13 cellular contexts compared by ENCODE assay signal in the genomic region with DNA sequence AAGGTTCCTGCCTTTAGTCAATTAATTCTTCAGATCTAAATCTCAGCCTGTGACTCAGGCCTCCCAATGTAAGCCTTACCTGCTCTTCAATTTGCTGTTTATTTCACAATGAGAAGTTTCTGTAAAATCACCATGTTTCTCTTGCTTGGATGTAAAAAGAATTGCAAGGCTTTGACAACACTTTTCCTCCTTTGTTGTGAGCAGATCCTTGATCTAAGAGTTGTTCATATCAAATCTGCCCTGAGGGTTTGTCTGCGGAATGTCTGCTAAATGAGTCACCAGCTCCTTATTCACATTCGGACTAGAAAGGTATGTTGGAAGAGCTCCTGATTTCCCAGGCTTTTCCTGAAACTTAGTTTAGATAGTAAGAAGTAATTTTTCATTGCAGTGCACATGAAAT.
A peak's percentile ranks its signal among the peaks of the same experiment; 100 is the strongest.
DNase-seq lines count a peak whose midpoint lies in the region; ATAC-seq, FAIRE-seq and TF ChIP-seq lines count a peak whose summit lies in the region.
"Had no signal": no experiment of that assay in that cellular context is flagged by ENCODE, and none has a peak within 500 bp of the region (broad histone marks: within the 10 kb centered on the region; RNA-seq: fewer than 3 reads in every experiment).

No MANE protein-coding gene starts in this region.

- no peak overlapping the region for H3K4me3 ChIP-seq in fibroblast of the aortic adventitia (ENCODE audit: low read depth, low read length)
- H3K4me3 ChIP-seq in retinal pigment epithelial cell (ENCODE audit: low read length): no peak overlapping the region
- H3K4me3 ChIP-seq: esophagus muscularis mucosa had no signal

- DNase-seq in H54 (ENCODE audit: insufficient read length, low spot score): no peak
- peak; percentile 94 for DNase-seq in fibroblast of the aortic adventitia (ENCODE audit: low read depth)
- DNase-seq in retinal pigment epithelial cell (ENCODE audit: low read depth): peak; percentile 64
- no peak for DNase-seq in GM13977 (ENCODE audit: low spot score)
- DNase-seq in cortex of kidney (lab: John Stamatoyannopoulos, UW): no peak
- no peak for DNase-seq in left lobe of liver (ENCODE audit: low spot score)
- DNase-seq: activated CD4-positive, alpha-beta T cell treated with anti-CD3 and anti-CD28 coated beads, Interleukin-2, amount 50 U/mL, for 1 hour; NCI-H1930 had no signal

- TF ChIP-seq POLR2A in H54 (IDR thresholded peaks at IDR 0.05; ENCODE audit: low read depth, low read length): no peak

- FAIRE-seq in H54 (lab: Jason Lieb, UNC): peak; percentile 97

- in situ Hi-C loops in GM13977 (cut with MboI; ENCODE audit: low pct_unique_long_range_greater_than_20kb, low sequenced_read_pairs, unreplicated experiment): no loop called here

- no peak for TF ChIP-seq CTCF in fibroblast of the aortic adventitia (IDR thresholded peaks at IDR 0.05; ENCODE audit: insufficient read depth, low read length)
- no peak for TF ChIP-seq CTCF in retinal pigment epithelial cell (conservative IDR thresholded peaks at IDR 0.05; ENCODE audit: low read depth, low read length)
- no peak for TF ChIP-seq CTCF in GM13977 (IDR thresholded peaks at IDR 0.05; ENCODE audit: extremely low read depth, insufficient read depth, missing control alignments)

- peak; percentile 96 for ATAC-seq in SK-N-SH treated with all-trans-retinoic acid at 6 μM for 48 hours
- ATAC-seq in GM21723 (IDR thresholded peaks at IDR 0.05; ENCODE audit: unreplicated experiment): no peak
- no peak for ATAC-seq in left lobe of liver
- ATAC-seq: Right ventricle myocardium inferior; stimulated activated effector memory CD8-positive, alpha-beta T cell treated with anti-CD3 and anti-CD28 coated beads, Interleukin-12 subunit alpha, Interleukin-12 subunit beta, amount 100 ng/mL, for 72 hours had no signal

TF ChIP-seq in SK-N-SH treated with all-trans-retinoic acid at 6 μM for 48 hours, 23 proteins besides CTCF, POLR2A, EP300 and RAD21:
- peak; percentile 78 for TF ChIP-seq ZFP3 (CRISPR knock-in tag; IDR thresholded peaks at IDR 0.05)
- TF ChIP-seq, protein P1, sequence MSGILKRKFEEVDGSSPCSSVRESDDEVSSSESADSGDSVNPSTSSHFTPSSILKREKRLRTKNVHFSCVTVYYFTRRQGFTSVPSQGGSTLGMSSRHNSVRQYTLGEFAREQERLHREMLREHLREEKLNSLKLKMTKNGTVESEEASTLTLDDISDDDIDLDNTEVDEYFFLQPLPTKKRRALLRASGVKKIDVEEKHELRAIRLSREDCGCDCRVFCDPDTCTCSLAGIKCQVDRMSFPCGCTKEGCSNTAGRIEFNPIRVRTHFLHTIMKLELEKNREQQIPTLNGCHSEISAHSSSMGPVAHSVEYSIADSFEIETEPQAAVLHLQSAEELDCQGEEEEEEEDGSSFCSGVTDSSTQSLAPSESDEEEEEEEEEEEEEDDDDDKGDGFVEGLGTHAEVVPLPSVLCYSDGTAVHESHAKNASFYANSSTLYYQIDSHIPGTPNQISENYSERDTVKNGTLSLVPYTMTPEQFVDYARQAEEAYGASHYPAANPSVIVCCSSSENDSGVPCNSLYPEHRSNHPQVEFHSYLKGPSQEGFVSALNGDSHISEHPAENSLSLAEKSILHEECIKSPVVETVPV (CRISPR knock-in tag; IDR thresholded peaks at IDR 0.05): no peak
- TF ChIP-seq, protein P2, sequence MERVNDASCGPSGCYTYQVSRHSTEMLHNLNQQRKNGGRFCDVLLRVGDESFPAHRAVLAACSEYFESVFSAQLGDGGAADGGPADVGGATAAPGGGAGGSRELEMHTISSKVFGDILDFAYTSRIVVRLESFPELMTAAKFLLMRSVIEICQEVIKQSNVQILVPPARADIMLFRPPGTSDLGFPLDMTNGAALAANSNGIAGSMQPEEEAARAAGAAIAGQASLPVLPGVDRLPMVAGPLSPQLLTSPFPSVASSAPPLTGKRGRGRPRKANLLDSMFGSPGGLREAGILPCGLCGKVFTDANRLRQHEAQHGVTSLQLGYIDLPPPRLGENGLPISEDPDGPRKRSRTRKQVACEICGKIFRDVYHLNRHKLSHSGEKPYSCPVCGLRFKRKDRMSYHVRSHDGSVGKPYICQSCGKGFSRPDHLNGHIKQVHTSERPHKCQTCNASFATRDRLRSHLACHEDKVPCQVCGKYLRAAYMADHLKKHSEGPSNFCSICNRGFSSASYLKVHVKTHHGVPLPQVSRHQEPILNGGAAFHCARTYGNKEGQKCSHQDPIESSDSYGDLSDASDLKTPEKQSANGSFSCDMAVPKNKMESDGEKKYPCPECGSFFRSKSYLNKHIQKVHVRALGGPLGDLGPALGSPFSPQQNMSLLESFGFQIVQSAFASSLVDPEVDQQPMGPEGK (CRISPR knock-in tag; IDR thresholded peaks at IDR 0.05; ENCODE audit: borderline replicate concordance): peak; percentile 55; the same call in 1 of the 2 replicates
- no peak for TF ChIP-seq CSDC2 (CRISPR knock-in tag; IDR thresholded peaks at IDR 0.05)
- TF ChIP-seq ISL1 (CRISPR knock-in tag; IDR thresholded peaks at IDR 0.05): peak; percentile 79
- no peak for TF ChIP-seq ZFP30 (CRISPR knock-in tag; IDR thresholded peaks at IDR 0.05)
- TF ChIP-seq ZNF565 (CRISPR knock-in tag; conservative IDR thresholded peaks at IDR 0.05; ENCODE audit: low read depth): no peak

Comparison
In these comparisons a context has a peak if more than half of its experiments do, and no peak if none do; other contexts are left out.
1. DNase-seq: peak in fibroblast of the aortic adventitia (single experiment) and retinal pigment epithelial cell (single experiment); none in H54 (single experiment), GM13977 (single experiment), cortex of kidney (single experiment) and left lobe of liver (single experiment).